Comparison of ENCODE assay signal across 1 cellular context in genomic region chr4:7638984-7639789, GRCh38.
A peak's percentile ranks its signal among the peaks of the same experiment; 100 is the strongest.
TF ChIP-seq lines count a peak whose summit lies in the region.

No MANE protein-coding gene starts in this region.

TF ChIP-seq in HepG2, 621 proteins besides CTCF, POLR2A, EP300 and RAD21 (continued from another document and continues in another):
- TF ChIP-seq SMC3 (IDR thresholded peaks at IDR 0.05; ENCODE audit: low read length) (peak; percentile 33), EED (CRISPR knock-in tag; IDR thresholded peaks at IDR 0.05) (no peak), NFE2 (CRISPR knock-in tag; IDR thresholded peaks at IDR 0.05) (no peak), ZNF253 (CRISPR knock-in tag; IDR thresholded peaks at IDR 0.05; ENCODE audit: borderline replicate concordance) (no peak), XBP1 (CRISPR knock-in tag; IDR thresholded peaks at IDR 0.05) (no peak), ZNF891 (CRISPR knock-in tag; IDR thresholded peaks at IDR 0.05) (no peak), SATB2 (CRISPR knock-in tag; IDR thresholded peaks at IDR 0.05) (no peak), ZBTB39 (CRISPR knock-in tag; IDR thresholded peaks at IDR 0.05) (no peak), MXI1 (IDR thresholded peaks at IDR 0.05; ENCODE audit: borderline replicate concordance, low read depth, low read length) (0 out of 3 replicates have a peak, but pooled peaks have one; percentile 6), ARNT2 (CRISPR knock-in tag; IDR thresholded peaks at IDR 0.05; ENCODE audit: low read depth) (no peak), PBX3 (CRISPR knock-in tag; IDR thresholded peaks at IDR 0.05; ENCODE audit: borderline replicate concordance) (no peak), ZKSCAN5 (CRISPR knock-in tag; IDR thresholded peaks at IDR 0.05) (no peak), ZHX1 (CRISPR knock-in tag; IDR thresholded peaks at IDR 0.05; ENCODE audit: low read depth) (no peak), LBX2 (CRISPR knock-in tag; IDR thresholded peaks at IDR 0.05; ENCODE audit: borderline replicate concordance) (no peak), CCAR2 (optimal IDR thresholded peaks at IDR 0.05; ENCODE audit: low read depth, low read length) (no peak), ZNF460 (CRISPR knock-in tag; IDR thresholded peaks at IDR 0.05; ENCODE audit: borderline replicate concordance) (no peak), RFX1 (IDR thresholded peaks at IDR 0.05) (no peak), ARNTL (CRISPR knock-in tag; IDR thresholded peaks at IDR 0.05) (no peak), HDAC2 (CRISPR knock-in tag; IDR thresholded peaks at IDR 0.05) (peak; percentile 55; the same call in 1 of the 2 replicates), PLRG1 (conservative IDR thresholded peaks at IDR 0.05) (no peak), HNRNPL (IDR thresholded peaks at IDR 0.05; ENCODE audit: low read depth, low read length) (0 out of 2 replicates have a peak, but pooled peaks have one; percentile 29), KLF12 (CRISPR knock-in tag; IDR thresholded peaks at IDR 0.05; ENCODE audit: borderline replicate concordance) (no peak), EHMT2 (IDR thresholded peaks at IDR 0.05; ENCODE audit: borderline replicate concordance, low read depth, low read length) (no peak), ZNF607 (CRISPR knock-in tag; IDR thresholded peaks at IDR 0.05; ENCODE audit: borderline replicate concordance) (no peak), KLF9 (CRISPR knock-in tag; IDR thresholded peaks at IDR 0.05; ENCODE audit: low read depth) (no peak), ZNF615 (CRISPR knock-in tag; IDR thresholded peaks at IDR 0.05; ENCODE audit: borderline replicate concordance) (no peak), NR3C1 (CRISPR knock-in tag; IDR thresholded peaks at IDR 0.05) (no peak), ZNF264 (CRISPR knock-in tag; IDR thresholded peaks at IDR 0.05) (peak; percentile 61; the same call in 1 of the 2 replicates), RARA (CRISPR knock-in tag; IDR thresholded peaks at IDR 0.05) (peak; percentile 43; the same call in 1 of the 2 replicates), ELK4 (CRISPR knock-in tag; IDR thresholded peaks at IDR 0.05; ENCODE audit: borderline replicate concordance) (no peak), ZNF572 (CRISPR knock-in tag; IDR thresholded peaks at IDR 0.05) (no peak), POGK (CRISPR knock-in tag; conservative IDR thresholded peaks at IDR 0.05) (no peak), ZNF552 (CRISPR knock-in tag; IDR thresholded peaks at IDR 0.05; ENCODE audit: borderline replicate concordance) (no peak), ZNF24 (IDR thresholded peaks at IDR 0.05) (no peak), ZNF484 (CRISPR knock-in tag; IDR thresholded peaks at IDR 0.05; ENCODE audit: borderline replicate concordance, low read depth) (no peak), SNAPC2 (CRISPR knock-in tag; IDR thresholded peaks at IDR 0.05) (no peak), CSRNP2 (CRISPR knock-in tag; conservative IDR thresholded peaks at IDR 0.05; ENCODE audit: low read depth) (no peak), ZNF101 (CRISPR knock-in tag; IDR thresholded peaks at IDR 0.05; ENCODE audit: borderline replicate concordance, low read depth) (no peak), ZBTB42 (CRISPR knock-in tag; IDR thresholded peaks at IDR 0.05) (no peak), ZNF883 (CRISPR knock-in tag; IDR thresholded peaks at IDR 0.05; ENCODE audit: not compliant biosample characterization) (no peak), ZNF761 (CRISPR knock-in tag; conservative IDR thresholded peaks at IDR 0.05) (no peak), NFYC (CRISPR knock-in tag; IDR thresholded peaks at IDR 0.05) (no peak), ASH2L (IDR thresholded peaks at IDR 0.05; ENCODE audit: insufficient read length, low read depth, low read length) (peak; percentile 23), MBNL3 (CRISPR knock-in tag; conservative IDR thresholded peaks at IDR 0.05) (no peak), NCOA1 (CRISPR knock-in tag; IDR thresholded peaks at IDR 0.05) (no peak), NPAS2 (CRISPR knock-in tag; IDR thresholded peaks at IDR 0.05; ENCODE audit: borderline replicate concordance) (no peak), ZNF589 (CRISPR knock-in tag; conservative IDR thresholded peaks at IDR 0.05) (peak; percentile 79; the same call in 1 of the 2 replicates), ISX (CRISPR knock-in tag; conservative IDR thresholded peaks at IDR 0.05) (no peak), FOXC1 (CRISPR knock-in tag; IDR thresholded peaks at IDR 0.05; ENCODE audit: borderline replicate concordance) (no peak), ZNF724P (CRISPR knock-in tag; IDR thresholded peaks at IDR 0.05; ENCODE audit: borderline replicate concordance) (no peak), ZNF12 (CRISPR knock-in tag; IDR thresholded peaks at IDR 0.05) (no peak), ZNF234 (CRISPR knock-in tag; conservative IDR thresholded peaks at IDR 0.05) (no peak), ZNF570 (CRISPR knock-in tag; IDR thresholded peaks at IDR 0.05; ENCODE audit: borderline replicate concordance) (no peak), ZNF790 (CRISPR knock-in tag; IDR thresholded peaks at IDR 0.05; ENCODE audit: borderline replicate concordance) (no peak), CBX1 (IDR thresholded peaks at IDR 0.05; ENCODE audit: low read depth) (no peak), RBM22 (optimal IDR thresholded peaks at IDR 0.05; ENCODE audit: low read length) (no peak), GPBP1L1 (CRISPR knock-in tag; IDR thresholded peaks at IDR 0.05) (no peak), ZNF160 (CRISPR knock-in tag; IDR thresholded peaks at IDR 0.05) (no peak), HINFP (CRISPR knock-in tag; IDR thresholded peaks at IDR 0.05; ENCODE audit: low read depth) (no peak), TFDP2 (CRISPR knock-in tag; IDR thresholded peaks at IDR 0.05) (no peak)
